Comparison of ENCODE assay signal across 7 cellular contexts in the genomic region with DNA sequence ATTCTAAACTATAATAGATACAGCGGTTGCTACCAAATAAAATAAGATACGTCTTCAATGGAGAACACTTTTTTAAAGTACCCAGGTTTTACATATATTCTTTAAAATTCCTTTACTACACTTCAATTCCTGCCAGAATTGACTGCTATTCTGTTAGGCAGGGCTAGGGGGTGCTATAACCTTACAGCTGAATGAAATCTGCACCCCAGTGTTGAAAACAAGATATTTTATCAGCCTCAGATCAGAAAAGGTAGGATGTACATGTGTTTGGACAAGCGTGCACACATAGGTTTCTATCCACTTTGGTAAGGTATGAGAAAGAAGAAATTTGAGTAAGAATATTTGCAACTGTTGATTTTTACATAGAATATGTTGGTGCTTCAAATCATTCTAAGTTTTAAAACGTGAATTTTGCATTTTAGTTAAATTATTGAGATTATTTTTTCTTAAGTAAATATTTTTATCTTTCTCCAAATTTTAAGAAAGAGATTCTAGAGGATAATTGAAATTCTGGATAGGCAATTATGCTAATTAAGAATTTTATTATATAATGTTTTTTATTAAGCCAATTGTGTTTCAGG.
DNase-seq lines count a peak whose midpoint lies in the region; ATAC-seq, FAIRE-seq and TF ChIP-seq lines count a peak whose summit lies in the region.

No MANE protein-coding gene starts in this region.

- no peak overlapping the region for H3K4me2 ChIP-seq in PC-3 (ENCODE audit: low read length)

- no peaks in the 10 kb centered on the region for H4K20me1 ChIP-seq in PC-3 (ENCODE audit: low read length)

- H3K4me3 ChIP-seq in PC-3 (ENCODE audit: low read length), result no peak overlapping the region
- no peak overlapping the region for H3K4me3 ChIP-seq in esophagus muscularis mucosa
- no peak overlapping the region for H3K4me3 ChIP-seq in psoas muscle

- H3K9me3 ChIP-seq in PC-3 (ENCODE audit: low read length) (no peaks in the 10 kb centered on the region), esophagus muscularis mucosa (no peaks in the 10 kb centered on the region), psoas muscle (no peaks in the 10 kb centered on the region)

- no peaks in the 10 kb centered on the region for H3F3A ChIP-seq in PC-3 (ENCODE audit: low read length, unreplicated experiment)

- POLR2A ChIA-PET in PC-3 (lab: Charles Lee; ENCODE audit: unreplicated experiment), result no interaction called here

- CTCF ChIA-PET in PC-3 (lab: Charles Lee), result interaction anchor here (0.7 kb wide), 1 partner anchor 204 kb away, joined by 3 read pairs; no protein-coding TSS in a partner anchor

- ATAC-seq in GM19467 (IDR thresholded peaks at IDR 0.05; ENCODE audit: unreplicated experiment) (peak; percentile 79), PC-3 (peak; percentile 57), psoas muscle (no peak)

- H3K36me3 ChIP-seq in PC-3 (ENCODE audit: low read depth, low read length) (no peaks in the 10 kb centered on the region), esophagus muscularis mucosa (no peaks in the 10 kb centered on the region), psoas muscle (ENCODE audit: insufficient read depth in 1 of 2, low read depth in 1 of 2) (no peaks in the 10 kb centered on the region)

- no peak for TF ChIP-seq EP300 in esophagus muscularis mucosa (IDR thresholded peaks at IDR 0.05)

- no peak overlapping the region for H3K27ac ChIP-seq in PC-3 (ENCODE audit: low read length)
- no peak overlapping the region for H3K27ac ChIP-seq in esophagus muscularis mucosa (replicated peaks in 1 of 4)
- no peak overlapping the region for H3K27ac ChIP-seq in psoas muscle

- H3K79me2 ChIP-seq in PC-3 (ENCODE audit: low read length), result no peaks in the 10 kb centered on the region

- no peak overlapping the region for H3K9ac ChIP-seq in PC-3 (ENCODE audit: low read length)

- peak; percentile 54 for FAIRE-seq in G401.6 (lab: Jason Lieb, UNC)

- TF ChIP-seq CTCF in PC-3 (conservative IDR thresholded peaks at IDR 0.05; ENCODE audit: low read depth, low read length) (peak; percentile 96), esophagus muscularis mucosa (IDR thresholded peaks at IDR 0.05) (peak; percentile 70 to 82 (median 73)), psoas muscle (IDR thresholded peaks at IDR 0.05) (peak; percentile 29)

- DNase-seq in HK-2 (ENCODE audit: unreplicated experiment), result peak; percentile 12
- peak; percentile 66 for DNase-seq in PC-3
- DNase-seq in esophagus muscularis mucosa (ENCODE audit: extremely low spot score), result no peak
- no peak for DNase-seq in psoas muscle
- DNase-seq in NK-92 treated with Interleukin-12 subunit alpha and Interleukin-12 subunit beta, amount 100 ng/mL, for 24 hours (lab: John Stamatoyannopoulos, UW), result no peak

- H3K9me2 ChIP-seq in PC-3 (replicated peaks; ENCODE audit: low read length), result no peaks in the 10 kb centered on the region

- no TSS peak for BruUV-seq in PC-3 (replicated peaks; lab: Mats Ljungman, UMichigan)

- no peaks in the 10 kb centered on the region for H3K4me1 ChIP-seq in PC-3 (ENCODE audit: insufficient read depth, low read length)
- H3K4me1 ChIP-seq in esophagus muscularis mucosa, result no peaks in the 10 kb centered on the region
- H3K4me1 ChIP-seq in psoas muscle, result no peaks in the 10 kb centered on the region

- intact Hi-C loops in PC-3 (cut with micrococcal nuclease), result loop anchor here (2.0 to 5.0 kb wide), 3 partner anchors 90 to 720 kb away; no protein-coding TSS in a partner anchor
- intact Hi-C loops in esophagus muscularis mucosa (cut with DNase I), result no loop called here
- intact Hi-C loops in psoas muscle (cut with DNase I), result no loop called here

- 43% methylated on average over 4 of the region's 4 CpGs for WGBS in esophagus muscularis mucosa
- WGBS in psoas muscle, 3 donors, result 40 to 44% (median 41%) methylated on average over 4 of the region's 4 CpGs

- H2AFZ ChIP-seq in PC-3 (ENCODE audit: low read length), result no peak overlapping the region

- no peak for TF ChIP-seq POLR2A in esophagus muscularis mucosa (IDR thresholded peaks at IDR 0.05; ENCODE audit: low read depth)

- H3K27me3 ChIP-seq in PC-3 (ENCODE audit: low read length) (no peaks in the 10 kb centered on the region), esophagus muscularis mucosa (no peaks in the 10 kb centered on the region), psoas muscle (ENCODE audit: insufficient read depth in 3 of 3, low read length in 2 of 3) (no peaks in the 10 kb centered on the region)

Comparison
In these comparisons a context has a peak if more than half of its experiments do, and no peak if none do; other contexts are left out.
1. ATAC-seq: peak in GM19467 (single experiment) and PC-3 (single experiment); none in psoas muscle (0 of 4).
2. DNase-seq: peak in HK-2 (single experiment) and PC-3 (single experiment); none in esophagus muscularis mucosa (single experiment), psoas muscle (0 of 2) and NK-92 treated with Interleukin-12 subunit alpha and Interleukin-12 subunit beta, amount 100 ng/mL, for 24 hours (single experiment).
3. CTCF ChIP-seq: peak in every context shown above with its lines; median percentile 96 in PC-3; 73 in esophagus muscularis mucosa; 29 in psoas muscle.